Comparison of ENCODE assay signal across 23 cellular contexts in the genomic region with DNA sequence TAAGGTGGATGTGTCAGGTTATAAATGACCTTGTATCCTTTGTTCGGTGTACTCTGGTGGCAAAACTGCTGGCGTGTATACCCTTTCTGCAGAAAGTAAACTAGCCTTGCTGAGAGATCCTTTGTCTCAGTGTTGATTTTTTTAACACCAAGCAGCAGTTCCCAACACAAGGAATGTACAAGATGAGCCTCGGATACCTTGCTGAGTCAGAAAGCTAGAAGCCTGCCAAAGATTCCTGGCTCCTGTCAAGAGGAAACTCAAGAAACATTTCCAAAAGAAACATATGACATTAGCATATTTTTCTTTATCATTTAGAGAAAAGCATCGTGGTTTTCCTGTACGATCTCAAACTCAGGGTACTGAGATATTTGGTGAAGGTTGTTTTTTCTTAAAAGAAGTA.
"Had no signal": no experiment of that assay in that cellular context is flagged by ENCODE, and none has a peak within 500 bp of the region (broad histone marks: within the 10 kb centered on the region; RNA-seq: fewer than 3 reads in every experiment).

No MANE protein-coding gene starts in this region.

- H3K4me1 Mint-ChIP-seq: activated CD4-positive, alpha-beta T cell treated with anti-CD3 and anti-CD28 coated beads, Interleukin-2, amount 10 ng/mL, durations not matched to agents 24 days and 14 days had no signal

- H3K9me3 ChIP-seq: colonic mucosa, gastrocnemius medialis, heart right ventricle, lower lobe of right lung, neutrophil, stomach, testis had no signal

- H2AFZ ChIP-seq: parathyroid adenoma had no signal

- H3K4me2 ChIP-seq: smooth muscle cell had no signal

- H3K27ac Mint-ChIP-seq: activated CD4-positive, alpha-beta T cell treated with anti-CD3 and anti-CD28 coated beads, Interleukin-2, amount 10 ng/mL, durations not matched to agents 24 days and 14 days; activated CD8-positive, alpha-beta T cell treated with anti-CD3 and anti-CD28 coated beads, Interleukin-2, amount 10 ng/mL, durations not matched to agents 7 days and 5 days; activated naive CD4-positive, alpha-beta T cell treated with anti-CD3 and anti-CD28 coated beads for 36 hours; activated T-cell treated with anti-CD3 and anti-CD28 coated beads, Interleukin-2, amount 50 U/mL, for 24 hours; activated T-helper 2 cell treated with anti-CD3 and anti-CD28 coated beads, Interferon-gamma antibody, Interleukin-2, Interleukin-4, amounts not matched to agents 10 μg/mL and 5 μg/mL and 100 μg/mL, durations not matched to agents 14 hours and 24 hours and 36 hours; mesothelial cell of epicardium; natural killer cell treated with Interleukin-12 subunit alpha and Interleukin-12 subunit beta and Interleukin-15 and Interleukin-18, amount 100 ng/mL, for 72 hours; type B pancreatic cell had no signal

- ATAC-seq: activated CD8-positive, alpha-beta T cell treated with anti-CD3 and anti-CD28 coated beads, Interleukin-2, amount 10 ng/mL, durations not matched to agents 7 days and 5 days; gastrocnemius medialis; heart right ventricle; lower lobe of right lung; natural killer cell treated with Interleukin-12 subunit alpha and Interleukin-12 subunit beta and Interleukin-15 and Interleukin-18, amount 100 ng/mL, for 72 hours; sciatic nerve had no signal

- DNase-seq: activated CD4-positive, alpha-beta T cell treated with anti-CD3 and anti-CD28 coated beads, Interleukin-2, amount 10 ng/mL, durations not matched to agents 24 days and 14 days; activated CD8-positive, alpha-beta T cell treated with anti-CD3 and anti-CD28 coated beads, Interleukin-2, amount 10 ng/mL, durations not matched to agents 7 days and 5 days; activated naive CD4-positive, alpha-beta T cell treated with anti-CD3 and anti-CD28 coated beads for 36 hours; activated T-cell treated with anti-CD3 and anti-CD28 coated beads, Interleukin-2, amount 50 U/mL, for 24 hours; aorta; colonic mucosa; erythroblast; gastrocnemius medialis; heart right ventricle; lower lobe of right lung; stimulated activated CD4-positive, alpha-beta T cell treated with anti-CD3 and anti-CD28 coated beads, Interleukin-4, amount 100 ng/mL, for 1 hour; stomach; T-helper 1 cell; T-helper 9 cell; testis had no signal

- H3K9ac ChIP-seq: parathyroid adenoma had no signal

- H3K4me3 Mint-ChIP-seq: activated CD4-positive, alpha-beta T cell treated with anti-CD3 and anti-CD28 coated beads, Interleukin-2, amount 10 ng/mL, durations not matched to agents 24 days and 14 days; activated CD8-positive, alpha-beta T cell treated with anti-CD3 and anti-CD28 coated beads, Interleukin-2, amount 10 ng/mL, durations not matched to agents 7 days and 5 days; activated naive CD4-positive, alpha-beta T cell treated with anti-CD3 and anti-CD28 coated beads for 36 hours; activated T-cell treated with anti-CD3 and anti-CD28 coated beads, Interleukin-2, amount 50 U/mL, for 24 hours; mesothelial cell of epicardium; natural killer cell treated with Interleukin-12 subunit alpha and Interleukin-12 subunit beta and Interleukin-15 and Interleukin-18, amount 100 ng/mL, for 72 hours; type B pancreatic cell had no signal

- H3K9me3 Mint-ChIP-seq: activated naive CD4-positive, alpha-beta T cell treated with anti-CD3 and anti-CD28 coated beads for 36 hours; activated T-cell treated with anti-CD3 and anti-CD28 coated beads, Interleukin-2, amount 50 U/mL, for 24 hours; activated T-helper 2 cell treated with anti-CD3 and anti-CD28 coated beads, Interferon-gamma antibody, Interleukin-2, Interleukin-4, amounts not matched to agents 10 μg/mL and 5 μg/mL and 100 μg/mL, durations not matched to agents 14 hours and 24 hours and 36 hours had no signal

- H3K27me3 ChIP-seq: colonic mucosa, gastrocnemius medialis, neutrophil, stomach, testis had no signal

- H3K36me3 Mint-ChIP-seq: natural killer cell treated with Interleukin-12 subunit alpha and Interleukin-12 subunit beta and Interleukin-15 and Interleukin-18, amount 100 ng/mL, for 72 hours; type B pancreatic cell had no signal

- H3K36me3 ChIP-seq: colonic mucosa, gastrocnemius medialis, heart right ventricle, lower lobe of right lung, neutrophil, stomach had no signal

- H3K79me2 ChIP-seq: parathyroid adenoma had no signal

- H3K4me3 ChIP-seq: colonic mucosa, gastrocnemius medialis, heart right ventricle, lower lobe of right lung, smooth muscle cell, stomach, testis had no signal

- H3K4me1 ChIP-seq: colonic mucosa, heart right ventricle, lower lobe of right lung, parathyroid adenoma, stomach, testis had no signal

- H3K27me3 Mint-ChIP-seq: activated CD4-positive, alpha-beta T cell treated with anti-CD3 and anti-CD28 coated beads, Interleukin-2, amount 10 ng/mL, durations not matched to agents 24 days and 14 days; activated T-cell treated with anti-CD3 and anti-CD28 coated beads, Interleukin-2, amount 50 U/mL, for 24 hours; natural killer cell treated with Interleukin-12 subunit alpha and Interleukin-12 subunit beta and Interleukin-15 and Interleukin-18, amount 100 ng/mL, for 72 hours; type B pancreatic cell had no signal

- H3K27ac ChIP-seq: colonic mucosa, gastrocnemius medialis, heart right ventricle, lower lobe of right lung, neutrophil, parathyroid adenoma, stomach, testis had no signal
